ENCODE assay signal across 8 cellular contexts in the genomic region with DNA sequence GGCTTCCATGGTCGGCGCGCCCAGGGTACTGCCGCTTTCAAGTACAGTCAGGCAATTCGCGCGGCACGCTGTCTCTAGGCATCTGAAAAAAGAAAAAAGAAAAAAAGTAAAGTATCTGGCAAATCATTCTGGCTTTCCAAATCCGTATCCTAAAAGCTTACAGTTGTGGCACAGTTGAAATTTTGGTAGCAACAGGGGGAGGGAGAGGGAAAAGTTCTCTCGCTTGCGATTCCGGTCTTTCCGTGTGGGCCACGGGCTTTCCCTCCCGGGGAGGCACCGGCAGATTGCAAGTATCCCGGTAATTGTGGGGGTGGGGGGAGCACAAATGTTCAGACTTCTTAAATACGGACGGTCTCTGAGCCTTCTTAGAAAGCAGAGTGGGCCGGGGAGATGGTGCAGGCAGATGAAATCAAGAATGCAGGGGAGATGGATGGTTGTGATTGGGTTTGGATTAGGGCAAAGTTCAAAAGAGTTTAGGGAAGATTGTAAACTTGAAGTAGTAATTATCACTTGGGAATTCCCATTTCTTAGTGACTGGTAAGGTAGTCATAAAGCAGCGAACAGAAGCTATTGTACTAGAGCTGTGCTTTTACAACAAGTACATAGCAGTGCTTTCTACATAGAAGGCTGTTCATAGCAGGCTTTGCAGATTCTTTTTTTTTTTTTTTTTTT. TPM values are rescaled to one million over a fixed set of nuclear protein-coding genes. Genes with fewer than 3 reads are reported as not detected.
DNase-seq lines count a peak whose midpoint lies in the region; ATAC-seq and TF ChIP-seq lines count a peak whose summit lies in the region.
"Had no signal": no experiment of that assay in that cellular context is flagged by ENCODE, and none has a peak within 500 bp of the region (broad histone marks: within the 10 kb centered on the region; RNA-seq: fewer than 3 reads in every experiment).

No MANE protein-coding gene starts in this region.

- H3K36me3 Mint-ChIP-seq in activated CD8-positive, alpha-beta T cell treated with anti-CD3 and anti-CD28 coated beads for 36 hours (ENCODE audit: low read depth): peaks cover 44% of the 10 kb centered on the region

- TF ChIP-seq CTCF in HEK293 (tag by site-specific recombination; IDR thresholded peaks at IDR 0.05) (no peak), smooth muscle cell (IDR thresholded peaks at IDR 0.05; ENCODE audit: borderline replicate concordance, insufficient read depth, poor library complexity, severe bottlenecking) (no peak)
- no peak for TF ChIP-seq CTCF in activated CD8-positive, alpha-beta T cell treated with anti-CD3 and anti-CD28 coated beads for 36 hours (IDR thresholded peaks at IDR 0.05)

- DNase-seq in activated CD8-positive, alpha-beta T cell treated with anti-CD3 and anti-CD28 coated beads for 36 hours: peak; percentile 58
- DNase-seq in right cardiac atrium: peak in 2 of 3 donors; percentile 33 to 51
- no peak for DNase-seq in smooth muscle cell (lab: John Stamatoyannopoulos, UW; ENCODE audit: unreplicated experiment)
- DNase-seq in left lobe of liver (ENCODE audit: low spot score): no peak
- no peak for DNase-seq in G401 (ENCODE audit: low spot score)
- DNase-seq in NCI-H1417 (lab: John Stamatoyannopoulos, UW): no peak

- 6% methylated on average over 21 of the region's 21 CpGs for WGBS in right cardiac atrium
- WGBS in smooth muscle cell (ENCODE audit: low lambda C conversion rate): 6% methylated on average over 21 of the region's 21 CpGs

- ATAC-seq in activated CD8-positive, alpha-beta T cell treated with anti-CD3 and anti-CD28 coated beads for 36 hours: no peak
- ATAC-seq in right cardiac atrium (no peak), left lobe of liver (no peak)

- no peaks in the 10 kb centered on the region for H3K27me3 ChIP-seq in right cardiac atrium (ENCODE audit: control insufficient read depth, insufficient read depth)
- peaks cover 6% of the 10 kb centered on the region for H3K27me3 ChIP-seq in smooth muscle cell (ENCODE audit: low read depth)

- peaks cover 23% of the 10 kb centered on the region for H3K79me2 ChIP-seq in smooth muscle cell (ENCODE audit: low read depth)

- no peaks in the 10 kb centered on the region for H3K9me3 ChIP-seq in HEK293 (ENCODE audit: control insufficient read depth, insufficient read depth, low read depth, low read length)
- H3K9me3 ChIP-seq in right cardiac atrium (ENCODE audit: control insufficient read depth, low read length): no peaks in the 10 kb centered on the region
- no peaks in the 10 kb centered on the region for H3K9me3 ChIP-seq in smooth muscle cell (replicated peaks; ENCODE audit: low read depth)

- in situ Hi-C loops in G401 (cut with HindIII; ENCODE audit: low sequenced_read_pairs): no loop called here

- no peak overlapping the region; the same call in 1 of the 2 replicates for H3K4me3 ChIP-seq in HEK293 (ENCODE audit: low read depth, low read length)
- peak overlapping the region; percentile 93 for H3K4me3 ChIP-seq in right cardiac atrium (ENCODE audit: low read length)
- H3K4me3 ChIP-seq in smooth muscle cell: peak overlapping the region; percentile 76

- intact Hi-C loops in activated CD8-positive, alpha-beta T cell treated with anti-CD3 and anti-CD28 coated beads for 36 hours (cut with micrococcal nuclease): loop anchor here (5.0 kb wide), 1 partner anchor 71 kb away; no protein-coding TSS in a partner anchor
- intact Hi-C loops in right cardiac atrium (cut with DNase I): loop anchor here in 3 of 4 donors (5.0 to 10.0 kb wide), 4 partner anchors 101 to 169 kb away; a partner anchor contains a TSS

- peak overlapping the region; percentile 87 for H3K4me3 Mint-ChIP-seq in activated CD8-positive, alpha-beta T cell treated with anti-CD3 and anti-CD28 coated beads for 36 hours

- no peaks in the 10 kb centered on the region for H3F3A ChIP-seq in smooth muscle cell (ENCODE audit: low read depth)

- peaks cover 0 to 7% of the 10 kb centered on the region in 2 experiments; a peak in 1 of 3 replicates for H3K36me3 ChIP-seq in HEK293 (ENCODE audit: control insufficient read depth in 2 of 2, insufficient read depth in 1 of 2, low read length in 2 of 2)
- H3K36me3 ChIP-seq in smooth muscle cell (ENCODE audit: low read depth): no peaks in the 10 kb centered on the region

- H3K4me2 ChIP-seq in smooth muscle cell: peak overlapping the region; percentile 100

- CTCF ChIA-PET in HEK293 (lab: Yijun Ruan, JAX): interaction anchor here (0.5 to 1.1 kb wide), 5 partner anchors 8 to 349 kb away, joined by 3 read pairs; no protein-coding TSS in a partner anchor
- CTCF ChIA-PET in activated CD8-positive, alpha-beta T cell treated with anti-CD3 and anti-CD28 coated beads for 36 hours (lab: Charles Lee): interaction anchor here (1.0 to 9.7 kb wide), 6 partner anchors 11 to 527 kb away, joined by 3 to 143 read pairs (median 4); a partner anchor contains a TSS

- H3K4me1 Mint-ChIP-seq in activated CD8-positive, alpha-beta T cell treated with anti-CD3 and anti-CD28 coated beads for 36 hours (ENCODE audit: low read depth): peaks cover 31% of the 10 kb centered on the region

- POLR2A ChIA-PET in HEK293 (lab: Yijun Ruan, JAX): interaction anchor here (0.6 to 1.0 kb wide), 2 partner anchors 28 to 115 kb away, joined by 4 read pairs; no protein-coding TSS in a partner anchor
- POLR2A ChIA-PET in activated CD8-positive, alpha-beta T cell treated with anti-CD3 and anti-CD28 coated beads for 36 hours (lab: Charles Lee): interaction anchor here (0.8 kb wide), 1 partner anchor 169 kb away, joined by 3 read pairs; no protein-coding TSS in a partner anchor

- H3K4me1 ChIP-seq in HEK293 (ENCODE audit: control insufficient read depth, insufficient read depth, low read length): no peaks in the 10 kb centered on the region
- H3K4me1 ChIP-seq in right cardiac atrium (ENCODE audit: control insufficient read depth, insufficient read depth, low read length): peaks cover 3% of the 10 kb centered on the region
- H3K4me1 ChIP-seq in smooth muscle cell (ENCODE audit: low read depth): peaks cover 15% of the 10 kb centered on the region

- no peaks in the 10 kb centered on the region for H3K9me3 Mint-ChIP-seq in activated CD8-positive, alpha-beta T cell treated with anti-CD3 and anti-CD28 coated beads for 36 hours

- no peaks in the 10 kb centered on the region for H4K20me1 ChIP-seq in smooth muscle cell (ENCODE audit: low read depth)

- H3K27ac Mint-ChIP-seq in activated CD8-positive, alpha-beta T cell treated with anti-CD3 and anti-CD28 coated beads for 36 hours: peak overlapping the region; percentile 3

- no peak overlapping the region for H3K9ac ChIP-seq in smooth muscle cell (ENCODE audit: low read depth)

- H3K27ac ChIP-seq in HEK293 (ENCODE audit: extremely low read depth, low read depth, low read length) (no peak overlapping the region), right cardiac atrium (ENCODE audit: low read length) (peak overlapping the region; percentile 97), smooth muscle cell (ENCODE audit: low read depth) (no peak overlapping the region)
- H3K27ac ChIP-seq: SK-N-MC had no signal

- peak overlapping the region; percentile 83 for H2AFZ ChIP-seq in smooth muscle cell (ENCODE audit: low read depth)

- H3K27me3 Mint-ChIP-seq in activated CD8-positive, alpha-beta T cell treated with anti-CD3 and anti-CD28 coated beads for 36 hours: peaks cover 11% of the 10 kb centered on the region

TF ChIP-seq in HEK293, 187 proteins besides CTCF, POLR2A, EP300 and RAD21:
- TF ChIP-seq, protein P1, sequence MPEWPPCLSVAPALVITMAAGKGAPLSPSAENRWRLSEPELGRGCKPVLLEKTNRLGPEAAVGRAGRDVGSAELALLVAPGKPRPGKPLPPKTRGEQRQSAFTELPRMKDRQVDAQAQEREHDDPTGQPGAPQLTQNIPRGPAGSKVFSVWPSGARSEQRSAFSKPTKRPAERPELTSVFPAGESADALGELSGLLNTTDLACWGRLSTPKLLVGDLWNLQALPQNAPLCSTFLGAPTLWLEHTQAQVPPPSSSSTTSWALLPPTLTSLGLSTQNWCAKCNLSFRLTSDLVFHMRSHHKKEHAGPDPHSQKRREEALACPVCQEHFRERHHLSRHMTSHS (tag by site-specific recombination; IDR thresholded peaks at IDR 0.05): no peak
- TF ChIP-seq, protein P2, sequence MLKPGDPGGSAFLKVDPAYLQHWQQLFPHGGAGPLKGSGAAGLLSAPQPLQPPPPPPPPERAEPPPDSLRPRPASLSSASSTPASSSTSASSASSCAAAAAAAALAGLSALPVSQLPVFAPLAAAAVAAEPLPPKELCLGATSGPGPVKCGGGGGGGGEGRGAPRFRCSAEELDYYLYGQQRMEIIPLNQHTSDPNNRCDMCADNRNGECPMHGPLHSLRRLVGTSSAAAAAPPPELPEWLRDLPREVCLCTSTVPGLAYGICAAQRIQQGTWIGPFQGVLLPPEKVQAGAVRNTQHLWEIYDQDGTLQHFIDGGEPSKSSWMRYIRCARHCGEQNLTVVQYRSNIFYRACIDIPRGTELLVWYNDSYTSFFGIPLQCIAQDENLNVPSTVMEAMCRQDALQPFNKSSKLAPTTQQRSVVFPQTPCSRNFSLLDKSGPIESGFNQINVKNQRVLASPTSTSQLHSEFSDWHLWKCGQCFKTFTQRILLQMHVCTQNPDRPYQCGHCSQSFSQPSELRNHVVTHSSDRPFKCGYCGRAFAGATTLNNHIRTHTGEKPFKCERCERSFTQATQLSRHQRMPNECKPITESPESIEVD (tag by site-specific recombination; IDR thresholded peaks at IDR 0.05): no peak
- no peak for TF ChIP-seq ZBTB21 (tag by site-specific recombination; IDR thresholded peaks at IDR 0.05)
- TF ChIP-seq SP2 (tag by site-specific recombination; IDR thresholded peaks at IDR 0.05): no peak
- TF ChIP-seq OSR2 (tag by site-specific recombination; IDR thresholded peaks at IDR 0.05): peak; percentile 58
- TF ChIP-seq, protein P3, sequence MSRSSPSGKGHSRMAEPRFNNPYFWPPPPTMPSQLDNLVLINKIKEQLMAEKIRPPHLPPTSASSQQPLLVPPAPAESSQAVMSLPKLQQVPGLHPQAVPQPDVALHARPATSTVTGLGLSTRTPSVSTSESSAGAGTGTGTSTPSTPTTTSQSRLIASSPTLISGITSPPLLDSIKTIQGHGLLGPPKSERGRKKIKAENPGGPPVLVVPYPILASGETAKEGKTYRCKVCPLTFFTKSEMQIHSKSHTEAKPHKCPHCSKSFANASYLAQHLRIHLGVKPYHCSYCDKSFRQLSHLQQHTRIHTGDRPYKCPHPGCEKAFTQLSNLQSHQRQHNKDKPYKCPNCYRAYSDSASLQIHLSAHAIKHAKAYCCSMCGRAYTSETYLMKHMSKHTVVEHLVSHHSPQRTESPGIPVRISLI (tag by site-specific recombination; IDR thresholded peaks at IDR 0.05): peak; percentile 61; the same call in 1 of the 2 replicates
- 0 out of 2 replicates have a peak, but pooled peaks have one; percentile 9 for TF ChIP-seq GFI1B (tag by site-specific recombination; IDR thresholded peaks at IDR 0.05)
- TF ChIP-seq ZNF223 (tag by site-specific recombination; IDR thresholded peaks at IDR 0.05): 0 out of 2 replicates have a peak, but pooled peaks have one; percentile 43

RNA-seq across cellular contexts. Expression of a gene that starts 1.2 kb away (rescaled TPM):
- 10 to 100 TPM; 40.5 to 40.8 TPM for total RNA-seq in activated CD8-positive, alpha-beta T cell treated with anti-CD3 and anti-CD28 coated beads for 36 hours
- total RNA-seq in right cardiac atrium (10 to 100 TPM; 11.3 to 19.1 (median 14.6) TPM), smooth muscle cell (18.6 and 20.1 TPM in 2 replicates), left lobe of liver (3.1 TPM)
- polyA plus RNA-seq in right cardiac atrium (16.9 TPM), smooth muscle cell (4.9 and 10.8 TPM in 2 replicates)
- total RNA-seq in G401 (2014; rRNA removed; shearing (Covaris generic)): not detected in 2 replicates

Comparison
In these comparisons a context has a peak if more than half of its experiments do, and no peak if none do; other contexts are left out.
1. DNase-seq: peak in activated CD8-positive, alpha-beta T cell treated with anti-CD3 and anti-CD28 coated beads for 36 hours (single experiment) and right cardiac atrium (2 of 3); none in smooth muscle cell (single experiment), left lobe of liver (single experiment), G401 (single experiment) and NCI-H1417 (0 of 3).